Comparison of ENCODE assay signal across 26 cellular contexts in the genomic region with DNA sequence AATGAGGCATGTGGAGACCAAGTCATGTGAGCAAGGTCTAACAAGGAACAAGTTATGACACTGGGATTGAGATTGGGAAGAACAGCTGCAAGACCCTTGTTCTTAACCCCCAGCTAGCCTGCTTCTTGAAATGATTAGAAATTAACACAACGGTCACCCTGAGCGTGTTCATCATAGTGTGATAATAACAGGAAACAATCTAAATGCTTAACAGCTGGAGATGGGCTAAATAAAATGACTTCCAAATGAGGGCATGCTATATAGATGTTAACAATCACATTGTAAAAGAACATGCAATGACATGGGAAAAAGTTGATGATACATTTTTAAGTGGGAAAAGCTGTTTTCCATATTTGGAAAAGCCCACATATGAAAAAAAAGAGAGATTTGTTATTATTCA. TPM values are rescaled to one million over a fixed set of nuclear protein-coding genes. Genes with fewer than 3 reads are reported as not detected.
DNase-seq lines count a peak whose midpoint lies in the region; ATAC-seq and TF ChIP-seq lines count a peak whose summit lies in the region.
"Had no signal": no experiment of that assay in that cellular context is flagged by ENCODE, and none has a peak within 500 bp of the region (broad histone marks: within the 10 kb centered on the region; RNA-seq: fewer than 3 reads in every experiment).

No MANE protein-coding gene starts in this region.

- H4K20me1 ChIP-seq in smooth muscle cell (ENCODE audit: low read depth): no peaks in the 10 kb centered on the region

- DNase-seq in NCI-H146 (lab: John Stamatoyannopoulos, UW) (peak; percentile 3), NCI-H146 treated with DMSO at 0.1 percent for 48 hours (lab: John Stamatoyannopoulos, UW; ENCODE audit: unreplicated experiment) (no peak), RWPE1 (ENCODE audit: low spot score) (no peak), foreskin keratinocyte (no peak), smooth muscle cell (lab: John Stamatoyannopoulos, UW; ENCODE audit: unreplicated experiment) (no peak), NCI-H1930 (lab: John Stamatoyannopoulos, UW) (no peak)
- no peak for DNase-seq in activated effector memory CD4-positive, alpha-beta T cell treated with Interleukin-2 at 50 U/mL for 16 hours
- DNase-seq: activated CD4-positive, alpha-beta T cell treated with anti-CD3 and anti-CD28 coated beads for 36 hours; activated naive CD8-positive, alpha-beta T cell treated with anti-CD3 and anti-CD28 coated beads, Interleukin-2, amount 50 U/mL, for 24 hours; CD4-positive, alpha-beta T cell; effector CD4-positive, alpha-beta T cell; erythroblast; foreskin melanocyte; hippocampal formation; left lung; MM.1S; NCI-H774; nephron progenitor cell; pancreas; retina; stimulated activated CD4-positive, alpha-beta T cell treated with anti-CD3 and anti-CD28 coated beads, Interleukin-4, amount 100 ng/mL, for 24 hours had no signal

- H3K27me3 ChIP-seq in foreskin keratinocyte (no peaks in the 10 kb centered on the region), smooth muscle cell (ENCODE audit: low read depth) (no peaks in the 10 kb centered on the region)
- H3K27me3 ChIP-seq: brain microvascular endothelial cell, left lung, pancreas had no signal

- H3K36me3 ChIP-seq in smooth muscle cell (ENCODE audit: low read depth): no peaks in the 10 kb centered on the region
- H3K36me3 ChIP-seq: brain microvascular endothelial cell, left lung, pancreas had no signal

- H3K9me3 ChIP-seq in smooth muscle cell (replicated peaks; ENCODE audit: low read depth): no peaks in the 10 kb centered on the region
- H3K9me3 ChIP-seq: left lung, pancreas had no signal

- H3K4me3 ChIP-seq in smooth muscle cell: no peak overlapping the region
- H3K4me3 ChIP-seq: left lung, pancreas had no signal

- no peaks in the 10 kb centered on the region for H3K79me2 ChIP-seq in smooth muscle cell (ENCODE audit: low read depth)

- POLR2A ChIA-PET in RWPE1 (lab: Yijun Ruan, JAX; ENCODE audit: low non-redundant PET): no interaction called here

- H3K9ac ChIP-seq in smooth muscle cell (ENCODE audit: low read depth): no peak overlapping the region
- H3K9ac ChIP-seq: KMS-11 had no signal

- H3K4me1 ChIP-seq in foreskin keratinocyte (peaks cover 17% of the 10 kb centered on the region), smooth muscle cell (ENCODE audit: low read depth) (no peaks in the 10 kb centered on the region)

- no peak for ATAC-seq in foreskin keratinocyte
- ATAC-seq in HG02884 (IDR thresholded peaks at IDR 0.05; ENCODE audit: unreplicated experiment): no peak
- ATAC-seq: activated CD4-positive, alpha-beta T cell treated with anti-CD3 and anti-CD28 coated beads for 36 hours; activated naive CD8-positive, alpha-beta T cell treated with anti-CD3 and anti-CD28 coated beads, Interleukin-2, amount 50 U/mL, for 24 hours; left lung; pancreas; stimulated activated effector memory CD8-positive, alpha-beta T cell treated with anti-CD3 and anti-CD28 coated beads, Interleukin-12 subunit alpha, Interleukin-12 subunit beta, amount 100 ng/mL, for 72 hours had no signal

- H3F3A ChIP-seq in smooth muscle cell (ENCODE audit: low read depth): peaks cover 3% of the 10 kb centered on the region

- WGBS in smooth muscle cell (ENCODE audit: low lambda C conversion rate): 81% methylated on average over 2 of the region's 2 CpGs

- peak overlapping the region; percentile 76 for H3K27ac ChIP-seq in RWPE1
- peak overlapping the region; percentile 15 for H3K27ac ChIP-seq in foreskin keratinocyte
- H3K27ac ChIP-seq in smooth muscle cell (ENCODE audit: low read depth): no peak overlapping the region
- H3K27ac ChIP-seq: 22Rv1, KMS-11, left lung, pancreas had no signal

- peak overlapping the region; percentile 22 for H3K4me2 ChIP-seq in smooth muscle cell
- H3K4me2 ChIP-seq: KMS-11 had no signal

- no peak for TF ChIP-seq CTCF in RWPE1 (conservative IDR thresholded peaks at IDR 0.05; ENCODE audit: low read depth)
- TF ChIP-seq CTCF in foreskin keratinocyte (conservative IDR thresholded peaks at IDR 0.05): no peak
- no peak for TF ChIP-seq CTCF in smooth muscle cell (IDR thresholded peaks at IDR 0.05; ENCODE audit: borderline replicate concordance, insufficient read depth, poor library complexity, severe bottlenecking)

- H2AFZ ChIP-seq in smooth muscle cell (ENCODE audit: low read depth): no peak overlapping the region

- CTCF ChIA-PET in RWPE1 (lab: Yijun Ruan, JAX): interaction anchor here (0.6 kb wide), 1 partner anchor 23 kb away, joined by 4 read pairs; no protein-coding TSS in a partner anchor

RNA-seq across cellular contexts. Expression of a gene that starts 47.6 kb away (rescaled TPM):
- total RNA-seq in foreskin keratinocyte (3,814 and 4,088 TPM in 2 replicates), smooth muscle cell (1,503 and 1,842 TPM in 2 replicates)
- polyA plus RNA-seq in foreskin keratinocyte (5,509 and 5,859 TPM in 2 replicates), smooth muscle cell (1,221 and 1,404 TPM in 2 replicates)
